In the genomic region with DNA sequence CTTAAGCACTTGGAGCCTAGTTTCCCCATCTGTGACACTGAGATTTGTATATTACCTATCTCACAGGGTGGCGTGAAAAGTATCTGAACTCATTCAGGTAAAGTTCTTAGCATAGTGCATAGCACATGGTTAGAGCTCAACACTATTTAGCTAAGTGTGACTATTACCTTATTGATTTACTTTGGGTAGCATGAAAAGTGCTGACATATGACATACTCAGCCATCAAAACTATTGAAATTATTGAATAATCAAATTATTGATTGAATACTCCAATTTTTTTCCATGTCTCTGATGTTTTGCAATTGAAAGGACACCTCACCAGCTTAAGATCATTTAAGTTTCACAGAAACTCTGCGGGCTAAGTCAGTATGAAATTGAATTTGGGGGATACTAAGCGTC, we compare ENCODE assay signal across 3 cellular contexts.
TF ChIP-seq lines count a peak whose summit lies in the region.

No MANE protein-coding gene starts in this region.

TF ChIP-seq in HepG2, 621 proteins besides CTCF, POLR2A, EP300 and RAD21:
- TF ChIP-seq ZNF746 (CRISPR knock-in tag; IDR thresholded peaks at IDR 0.05): no peak
- peak; percentile 73 for TF ChIP-seq MAFF (IDR thresholded peaks at IDR 0.05; ENCODE audit: low read depth, low read length)
- TF ChIP-seq ZNF382 (CRISPR knock-in tag; IDR thresholded peaks at IDR 0.05; ENCODE audit: borderline replicate concordance): no peak
- peak; percentile 55 to 83; a peak in 3 of 4 replicates for TF ChIP-seq MAFK (conservative IDR thresholded peaks at IDR 0.05 in 1 of 2, IDR thresholded peaks at IDR 0.05 in 1 of 2; ENCODE audit: low read length in 2 of 2)
- TF ChIP-seq ZNF83 (CRISPR knock-in tag; IDR thresholded peaks at IDR 0.05; ENCODE audit: borderline replicate concordance): no peak
- no peak for TF ChIP-seq ELF3 (CRISPR knock-in tag; IDR thresholded peaks at IDR 0.05)

TF ChIP-seq in A549, 52 proteins besides CTCF, POLR2A, EP300 and RAD21:
- TF ChIP-seq CBX2 (IDR thresholded peaks at IDR 0.05; ENCODE audit: borderline replicate concordance, low read depth) (no peak), MAFK (IDR thresholded peaks at IDR 0.05; ENCODE audit: partially characterized antibody) (peak; percentile 66), ZFP36 (IDR thresholded peaks at IDR 0.05; ENCODE audit: borderline replicate concordance, partially characterized antibody) (no peak), CEBPB (IDR thresholded peaks at IDR 0.05) (no peak), SREBF2 (IDR thresholded peaks at IDR 0.05) (no peak), JUN (IDR thresholded peaks at IDR 0.05) (no peak), TP53 (CRISPR knock-in tag; IDR thresholded peaks at IDR 0.05) (no peak)

TF ChIP-seq in IMR-90, 13 proteins besides CTCF, POLR2A, EP300 and RAD21:
- TF ChIP-seq CHD1 (IDR thresholded peaks at IDR 0.05; ENCODE audit: low read depth, low read length) (no peak), MAFK (IDR thresholded peaks at IDR 0.05; ENCODE audit: low read depth, low read length) (peak; percentile 77)
